In the genomic region with DNA sequence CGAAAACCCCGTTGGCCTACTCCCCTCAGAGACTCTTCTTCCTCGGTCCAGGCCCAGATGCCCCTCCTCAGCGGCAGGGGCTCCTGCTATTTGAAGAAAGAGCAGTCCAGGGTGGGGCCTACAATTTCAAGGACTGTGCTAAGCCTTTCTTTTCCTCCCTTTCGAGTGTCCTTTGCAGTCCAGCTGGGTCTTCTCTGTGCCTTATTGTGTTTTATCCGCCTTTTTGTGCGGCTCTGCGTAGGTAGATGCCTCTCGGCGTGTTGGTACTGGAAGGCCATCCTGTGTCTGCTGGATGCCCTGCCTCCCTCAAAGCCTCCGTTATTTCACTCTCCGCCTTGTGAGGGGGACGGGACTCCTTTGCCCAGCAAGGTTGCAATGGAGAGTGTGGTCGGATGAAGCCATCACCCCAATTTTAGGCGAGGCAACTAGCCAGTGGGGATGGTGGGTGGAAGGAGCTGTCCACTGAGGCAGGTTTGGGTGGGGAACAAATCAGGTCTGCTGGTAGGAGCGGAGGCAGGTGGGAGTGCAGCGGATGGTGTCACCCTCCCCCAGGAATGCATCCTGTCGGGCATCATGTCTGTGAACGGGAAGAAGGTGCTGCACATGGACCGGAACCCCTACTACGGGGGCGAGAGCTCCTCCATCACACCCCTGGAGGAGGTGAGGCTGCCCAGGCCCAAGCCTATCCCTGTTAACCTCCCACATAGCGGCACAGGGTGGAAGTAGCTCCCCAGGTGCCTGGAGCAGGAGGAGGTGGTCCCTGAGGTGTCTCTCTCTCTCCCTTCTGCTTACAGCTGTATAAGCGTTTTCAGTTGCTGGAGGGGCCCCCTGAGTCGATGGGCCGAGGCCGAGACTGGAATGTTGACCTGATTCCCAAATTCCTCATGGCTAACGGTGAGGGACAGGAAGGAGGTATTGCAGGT, we compare ENCODE assay signal across 1 cellular context.
TF ChIP-seq lines count a peak whose summit lies in the region.

No MANE protein-coding gene starts in this region.

TF ChIP-seq in HCT116, 20 proteins besides CTCF, POLR2A, EP300 and RAD21 (continued from another document):
- TF ChIP-seq ELF1 (IDR thresholded peaks at IDR 0.05; ENCODE audit: borderline replicate concordance, low read depth) (no peak), EGR1 (IDR thresholded peaks at IDR 0.05; ENCODE audit: low read depth) (no peak)
